ENCODE assay signal across 7 cellular contexts in the genomic region with DNA sequence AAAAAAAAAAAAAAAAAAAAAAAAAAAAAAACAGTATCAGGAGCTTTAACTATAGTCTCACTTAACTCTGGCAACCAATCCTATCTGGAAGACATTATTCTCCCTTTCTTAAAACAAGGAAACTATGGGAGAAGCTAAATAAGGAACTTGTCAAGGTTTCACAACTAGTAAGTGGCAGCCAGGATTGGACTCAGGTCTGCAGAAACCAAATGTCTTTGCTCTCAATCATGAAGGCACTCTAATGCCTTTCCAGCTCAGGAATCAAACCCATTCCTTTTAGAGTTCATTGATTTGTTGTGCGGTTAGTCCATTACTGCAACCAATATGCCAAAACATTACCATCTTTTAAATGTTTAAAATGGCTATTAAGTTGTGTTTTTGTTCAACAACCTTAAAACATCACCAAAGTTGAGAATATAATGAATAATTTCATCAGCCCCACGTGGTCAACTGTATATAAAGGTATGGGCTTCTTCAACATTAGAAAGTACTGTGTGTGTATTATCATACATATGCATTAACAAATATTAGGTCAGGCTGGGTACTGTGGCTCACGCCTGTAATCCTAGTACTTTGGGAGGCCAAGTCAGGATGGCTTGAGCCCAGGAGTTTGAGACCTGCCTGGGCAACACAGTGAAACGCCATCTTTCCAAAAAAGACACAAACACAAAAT. TPM values are rescaled to one million over a fixed set of nuclear protein-coding genes. Genes with fewer than 3 reads are reported as not detected.
DNase-seq lines count a peak whose midpoint lies in the region; ATAC-seq and TF ChIP-seq lines count a peak whose summit lies in the region.

No MANE protein-coding gene starts in this region.

- H3K9ac ChIP-seq in OCI-LY1 (ENCODE audit: low read length) (peak overlapping the region; percentile 84), endocrine pancreas (ENCODE audit: control insufficient read depth, insufficient read depth, low read length) (peak overlapping the region; percentile 25), trophoblast cell (ENCODE audit: low read length) (no peak overlapping the region)

- no peak overlapping the region for H2AK5ac ChIP-seq in trophoblast cell (ENCODE audit: low read length)

- no peak overlapping the region for H3K23ac ChIP-seq in trophoblast cell (ENCODE audit: low read length)

- no peak overlapping the region for H3K14ac ChIP-seq in trophoblast cell (ENCODE audit: low read length)

- H2BK5ac ChIP-seq in trophoblast cell (ENCODE audit: low read depth, low read length, poor library complexity): no peak overlapping the region

- DNase-seq in GM12865 (ENCODE audit: low read depth) (no peak), trophoblast cell (peak in 1 of 2 donors; percentile 1), NCI-H2196 (lab: John Stamatoyannopoulos, UW; ENCODE audit: unreplicated experiment) (no peak)

- H3F3A ChIP-seq in OCI-LY1 (ENCODE audit: insufficient read depth, low read length): no peaks in the 10 kb centered on the region

- H4K91ac ChIP-seq in trophoblast cell (ENCODE audit: low read depth, low read length): no peak overlapping the region

- H4K20me1 ChIP-seq in OCI-LY1 (ENCODE audit: insufficient read depth, low read length): no peaks in the 10 kb centered on the region

- no peak overlapping the region for H4K8ac ChIP-seq in trophoblast cell (ENCODE audit: low read depth, low read length)

- TF ChIP-seq CTCF in GM12865 (IDR thresholded peaks at IDR 0.05; ENCODE audit: insufficient read depth, low read depth, low read length, missing control alignments): no peak
- no peak for TF ChIP-seq CTCF in OCI-LY1 (IDR thresholded peaks at IDR 0.05; ENCODE audit: low read length)

- WGBS in trophoblast cell (ENCODE audit: extremely low coverage, insufficient coverage, insufficient read length): no CpG with 5 or more reads among the region's 4 CpGs

- H2BK12ac ChIP-seq in trophoblast cell (ENCODE audit: low read length): no peak overlapping the region

- H3K9me3 ChIP-seq in OCI-LY1 (ENCODE audit: low read length) (no peaks in the 10 kb centered on the region), endocrine pancreas (ENCODE audit: control insufficient read depth, low read length) (no peaks in the 10 kb centered on the region), trophoblast cell (ENCODE audit: insufficient read depth, low read depth, low read length) (no peaks in the 10 kb centered on the region)

- H3K4me3 ChIP-seq in GM12865 (ENCODE audit: low read depth, low read length) (peak overlapping the region; percentile 85), OCI-LY1 (ENCODE audit: low read depth, low read length, poor library complexity, severe bottlenecking) (peak overlapping the region; percentile 87), endocrine pancreas (ENCODE audit: control insufficient read depth, insufficient read depth, low read length) (peak overlapping the region; percentile 97), trophoblast cell (ENCODE audit: low read depth, low read length) (no peak overlapping the region)

- no peaks in the 10 kb centered on the region for H3K9me2 ChIP-seq in OCI-LY1 (ENCODE audit: low read depth, low read length)

- peaks cover 4% of the 10 kb centered on the region for H3K79me1 ChIP-seq in trophoblast cell (ENCODE audit: low read length)

- H3K18ac ChIP-seq in trophoblast cell (ENCODE audit: low read length): no peak overlapping the region

- H3K4me1 ChIP-seq in OCI-LY1 (ENCODE audit: insufficient read depth, low read length, severe bottlenecking): peaks cover 25% of the 10 kb centered on the region
- peaks cover 8% of the 10 kb centered on the region for H3K4me1 ChIP-seq in endocrine pancreas (ENCODE audit: control insufficient read depth, insufficient read depth, low read length)
- H3K4me1 ChIP-seq in trophoblast cell (ENCODE audit: control insufficient read depth in 1 of 2, insufficient read depth in 2 of 2, low read length in 2 of 2): no peaks in the 10 kb centered on the region

- H3K4ac ChIP-seq in trophoblast cell (ENCODE audit: low read depth, low read length): peak overlapping the region; percentile 52

- ATAC-seq in GM21825 (IDR thresholded peaks at IDR 0.05; ENCODE audit: unreplicated experiment): no peak
- ATAC-seq in HG03039 (IDR thresholded peaks at IDR 0.05; ENCODE audit: unreplicated experiment): no peak

- no peak overlapping the region for H4K12ac ChIP-seq in trophoblast cell (ENCODE audit: low read depth, low read length)

- H2AFZ ChIP-seq in OCI-LY1 (ENCODE audit: low read length) (no peak overlapping the region), trophoblast cell (ENCODE audit: insufficient read depth, low read length, poor library complexity) (no peak overlapping the region)

- H2BK120ac ChIP-seq in trophoblast cell (ENCODE audit: insufficient read depth, low read length, poor library complexity): no peak overlapping the region

- H3K27ac ChIP-seq in OCI-LY1 (ENCODE audit: low read depth, low read length, poor library complexity, severe bottlenecking): peak overlapping the region; percentile 73
- H3K27ac ChIP-seq in trophoblast cell (ENCODE audit: low read depth, low read length): no peak overlapping the region

- H3K36me3 ChIP-seq in OCI-LY1 (ENCODE audit: insufficient read depth, low read length) (peaks cover 14% of the 10 kb centered on the region), endocrine pancreas (ENCODE audit: control insufficient read depth, insufficient read depth, low read length) (peaks cover 2% of the 10 kb centered on the region), trophoblast cell (ENCODE audit: control insufficient read depth in 1 of 2, insufficient read depth in 2 of 2, low read length in 2 of 2) (peaks cover 1 to 6% of the 10 kb centered on the region in 2 experiments)

- H3K27me3 ChIP-seq in OCI-LY1 (ENCODE audit: insufficient read depth, low read length): no peaks in the 10 kb centered on the region
- H3K27me3 ChIP-seq in endocrine pancreas (ENCODE audit: control insufficient read depth, insufficient read depth, low read length): no peaks in the 10 kb centered on the region
- no peaks in the 10 kb centered on the region for H3K27me3 ChIP-seq in trophoblast cell (ENCODE audit: insufficient read depth, low read length)

- H3K4me2 ChIP-seq in OCI-LY1 (ENCODE audit: low read length): peak overlapping the region; percentile 76
- H3K4me2 ChIP-seq in trophoblast cell (ENCODE audit: low read length): peak overlapping the region; percentile 88

- peaks cover 43% of the 10 kb centered on the region for H3K79me2 ChIP-seq in OCI-LY1 (ENCODE audit: insufficient read depth, low read length)
- peaks cover 5% of the 10 kb centered on the region for H3K79me2 ChIP-seq in trophoblast cell (ENCODE audit: control insufficient read depth, insufficient read depth, low read length, poor library complexity)

RNA-seq across cellular contexts. Expression of a gene that starts 1.5 kb away (rescaled TPM):
- 99.4 and 103 TPM in 2 replicates for polyA plus RNA-seq in trophoblast cell (2013)

RNA-seq across cellular contexts. Expression of a gene that starts 44.8 kb away (rescaled TPM):
- polyA plus RNA-seq in trophoblast cell (2013): 18.5 and 19.6 TPM in 2 replicates

RNA-seq across cellular contexts. Expression of a gene that starts 49.1 kb away (rescaled TPM):
- 45.8 and 46.1 TPM in 2 replicates for polyA plus RNA-seq in trophoblast cell (2013)
